ENCODE assay signal across 1 cellular context in the genomic region with DNA sequence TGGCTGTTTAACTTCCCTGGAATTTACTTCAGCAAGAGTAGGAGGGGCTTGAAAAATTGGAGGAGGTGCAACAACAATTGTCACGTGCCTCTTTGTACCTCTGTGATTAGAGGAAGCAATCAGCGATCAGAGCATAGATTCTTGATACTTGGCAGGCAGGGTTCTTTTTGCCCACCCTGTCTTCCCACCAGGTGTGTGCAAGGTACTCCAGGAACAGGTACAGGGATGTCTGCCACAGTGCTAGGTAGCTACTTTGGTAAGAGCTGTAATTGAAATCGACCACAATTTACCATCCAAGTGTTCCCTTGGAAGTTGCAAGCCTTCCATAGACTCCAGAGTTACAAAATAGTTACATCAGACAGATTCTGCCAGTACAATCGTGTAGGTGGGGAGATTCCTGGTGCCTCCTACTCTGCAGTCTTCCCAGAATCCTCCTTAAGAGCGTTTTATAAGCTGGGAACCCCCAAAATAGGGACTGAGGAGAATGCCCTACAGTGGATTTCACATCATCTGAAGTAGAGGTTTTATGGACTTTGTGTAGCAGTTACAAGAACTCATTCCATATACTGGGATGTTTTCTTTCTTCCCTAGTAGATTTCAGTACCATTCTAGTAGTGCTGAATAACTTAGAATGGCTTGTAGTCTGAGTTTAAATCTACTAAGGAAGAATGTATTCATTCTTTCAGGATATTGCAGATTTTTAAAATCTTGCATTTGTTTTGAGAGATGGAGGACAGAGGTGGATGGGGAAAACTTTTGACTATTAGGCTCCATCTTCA.
TF ChIP-seq lines count a peak whose summit lies in the region.

No MANE protein-coding gene starts in this region.

TF ChIP-seq in H1, 55 proteins besides CTCF, POLR2A, EP300 and RAD21:
- TF ChIP-seq RNF2 (IDR thresholded peaks at IDR 0.05; ENCODE audit: borderline replicate concordance, low read depth, low read length, missing control alignments, poor library complexity, severe bottlenecking): no peak
- no peak for TF ChIP-seq TBP (IDR thresholded peaks at IDR 0.05; ENCODE audit: low read depth, low read length)
- TF ChIP-seq BCL11A (IDR thresholded peaks at IDR 0.05; ENCODE audit: low read depth in 2 of 2, low read length in 2 of 2): no peak
